ENCODE assay signal across 8 cellular contexts in genomic region chr3:134487406-134487805, GRCh38. TPM values are rescaled to one million over a fixed set of nuclear protein-coding genes. Genes with fewer than 3 reads are reported as not detected.
DNase-seq lines count a peak whose midpoint lies in the region; ATAC-seq and TF ChIP-seq lines count a peak whose summit lies in the region.

No MANE protein-coding gene starts in this region.

- no peaks in the 10 kb centered on the region for H3K9me3 ChIP-seq in MM.1S (replicated peaks; ENCODE audit: insufficient read depth, low read length)
- H3K9me3 ChIP-seq in breast epithelium = no peaks in the 10 kb centered on the region
- H3K9me3 ChIP-seq in neuron (ENCODE audit: low read length) = no peaks in the 10 kb centered on the region

- H3K4me1 ChIP-seq in MM.1S (ENCODE audit: low read length) = peaks cover 10% of the 10 kb centered on the region
- peaks cover 0 to 3% of the 10 kb centered on the region in 2 donors for H3K4me1 ChIP-seq in breast epithelium
- H3K4me1 ChIP-seq in neuron (ENCODE audit: insufficient read depth, low read length) = peaks cover 15% of the 10 kb centered on the region

- no peak for TF ChIP-seq CTCF in MM.1S (IDR thresholded peaks at IDR 0.05; ENCODE audit: low read length)
- TF ChIP-seq CTCF in breast epithelium (IDR thresholded peaks at IDR 0.05) = no peak

- peaks cover 10% of the 10 kb centered on the region for H3F3A ChIP-seq in MM.1S (ENCODE audit: insufficient read depth, low read length)

- H3K4me3 ChIP-seq in MM.1S (ENCODE audit: low read length) (peak overlapping the region; percentile 95), breast epithelium (peak overlapping the region; percentile 64 to 94 (median 84)), neuron (ENCODE audit: low read length) (peak overlapping the region; percentile 63)

- H3K79me2 ChIP-seq in MM.1S (ENCODE audit: low read length) = peaks cover 85% of the 10 kb centered on the region

- H3K9me2 ChIP-seq in MM.1S (replicated peaks; ENCODE audit: insufficient read depth, low read length) = no peaks in the 10 kb centered on the region

- H2AFZ ChIP-seq in MM.1S (ENCODE audit: low read length) (no peak overlapping the region), neuron (ENCODE audit: low read depth, low read length) (no peak overlapping the region)

- DNase-seq in SKM-1 treated with dmso at 0.1 percent for 144 hours (lab: John Stamatoyannopoulos, UW; ENCODE audit: unreplicated experiment) (peak; percentile 18), SKM-1 (lab: John Stamatoyannopoulos, UW; ENCODE audit: unreplicated experiment) (no peak), MM.1S (peak; percentile 34), breast epithelium (ENCODE audit: low spot score in 2 of 2) (no peak), NCI-H526 treated with DMSO at 0.1 percent for 48 hours (lab: John Stamatoyannopoulos, UW) (no peak), NCI-H748 treated with DMSO at 0.1 percent for 48 hours (lab: John Stamatoyannopoulos, UW) (no peak)

- H3K36me3 ChIP-seq in MM.1S (replicated peaks; ENCODE audit: insufficient read depth, low read length) = no peaks in the 10 kb centered on the region
- no peaks in the 10 kb centered on the region for H3K36me3 ChIP-seq in breast epithelium
- H3K36me3 ChIP-seq in neuron (ENCODE audit: insufficient read depth, low read length) = peaks cover 9% of the 10 kb centered on the region

- no peaks in the 10 kb centered on the region for H4K20me1 ChIP-seq in MM.1S (ENCODE audit: insufficient read depth, low read length)

- ATAC-seq in GM19463 (IDR thresholded peaks at IDR 0.05; ENCODE audit: unreplicated experiment) = no peak

- peak overlapping the region; percentile 89; the same call in 1 of the 2 replicates for H3K27ac ChIP-seq in MM.1S (ENCODE audit: low read length)
- no peak overlapping the region for H3K27ac ChIP-seq in breast epithelium

- intact Hi-C loops in breast epithelium (cut with DNase I; ENCODE audit: low total_unique reads) = loop anchor here (10.0 kb wide), 1 partner anchor 113 kb away; the partner anchor contains the start of gene AMOTL2

- no peak for TF ChIP-seq POLR2A in breast epithelium (IDR thresholded peaks at IDR 0.05)

- H3K27me3 ChIP-seq in MM.1S (replicated peaks; ENCODE audit: insufficient read depth, low read length) (no peaks in the 10 kb centered on the region), breast epithelium (no peaks in the 10 kb centered on the region), neuron (ENCODE audit: insufficient read depth, low read length) (no peaks in the 10 kb centered on the region)

- peak overlapping the region; percentile 61 for H3K4me2 ChIP-seq in MM.1S (ENCODE audit: low read depth, low read length)

- H3K9ac ChIP-seq in MM.1S (ENCODE audit: low read length) = peak overlapping the region; percentile 97

RNA-seq across cellular contexts. Expression of gene CEP63, which starts 1.5 kb away (rescaled TPM):
- total RNA-seq in breast epithelium = 10 to 100 TPM; 31.8 to 38.9 (median 33.1) TPM

RNA-seq across cellular contexts. Expression of gene ANAPC13, which starts 1.6 kb away (rescaled TPM):
- total RNA-seq in breast epithelium = 10 to 100 TPM; 56.0 to 68.3 (median 66.1) TPM

Comparison
In these comparisons a context has a peak if more than half of its experiments do, and no peak if none do; other contexts are left out.
1. DNase-seq: peak in SKM-1 treated with dmso at 0.1 percent for 144 hours (single experiment) and MM.1S (single experiment); none in SKM-1 (single experiment), breast epithelium (0 of 2), NCI-H526 treated with DMSO at 0.1 percent for 48 hours (single experiment) and NCI-H748 treated with DMSO at 0.1 percent for 48 hours (single experiment).
2. Peak in every context shown above with its lines, with median percentiles within 50 percentile points of each other: H3K4me3 ChIP-seq.